ENCODE assay signal across 11 cellular contexts in genomic region chr4:8171941-8172924, GRCh38. TPM values are rescaled to one million over a fixed set of nuclear protein-coding genes. Genes with fewer than 3 reads are reported as not detected.
DNase-seq lines count a peak whose midpoint lies in the region; ATAC-seq and TF ChIP-seq lines count a peak whose summit lies in the region.
"Had no signal": no experiment of that assay in that cellular context is flagged by ENCODE, and none has a peak within 500 bp of the region (broad histone marks: within the 10 kb centered on the region; RNA-seq: fewer than 3 reads in every experiment).

No MANE protein-coding gene starts in this region.

- H3K4me3 Mint-ChIP-seq in naive thymus-derived CD4-positive, alpha-beta T cell = no peak overlapping the region

- no peak overlapping the region for H3K27ac ChIP-seq in OCI-LY3 (ENCODE audit: low read length)
- no peak overlapping the region for H3K27ac ChIP-seq in brain microvascular endothelial cell
- no peak overlapping the region for H3K27ac ChIP-seq in effector memory CD4-positive, alpha-beta T cell (ENCODE audit: insufficient read depth, low read length, poor library complexity, severe bottlenecking)
- H3K27ac ChIP-seq in right atrium auricular region = no peak overlapping the region
- no peak overlapping the region for H3K27ac ChIP-seq in naive thymus-derived CD4-positive, alpha-beta T cell (ENCODE audit: low read depth, low read length)
- H3K27ac ChIP-seq: KMS-11, SJCRH30 had no signal

- no peaks in the 10 kb centered on the region for H4K20me1 ChIP-seq in OCI-LY3 (ENCODE audit: insufficient read depth, low read length)

- no peaks in the 10 kb centered on the region for H3K36me3 ChIP-seq in OCI-LY3 (replicated peaks; ENCODE audit: low read depth, low read length)
- H3K36me3 ChIP-seq in brain microvascular endothelial cell (replicated peaks) = no peaks in the 10 kb centered on the region
- no peaks in the 10 kb centered on the region for H3K36me3 ChIP-seq in effector memory CD4-positive, alpha-beta T cell (ENCODE audit: control insufficient read depth, insufficient read depth, low read length)
- H3K36me3 ChIP-seq in right atrium auricular region = no peaks in the 10 kb centered on the region
- H3K36me3 ChIP-seq in naive thymus-derived CD4-positive, alpha-beta T cell (ENCODE audit: control insufficient read depth in 2 of 3, insufficient read depth in 3 of 3, low read length in 3 of 3) = no peaks in the 10 kb centered on the region
- H3K36me3 ChIP-seq: SJCRH30 had no signal

- H3K4me1 Mint-ChIP-seq in naive thymus-derived CD4-positive, alpha-beta T cell = peaks cover 0 to 11% (median 0%) of the 10 kb centered on the region in 7 donors

- CTCF ChIA-PET in naive thymus-derived CD4-positive, alpha-beta T cell (lab: Charles Lee) = no interaction called here

- no peaks in the 10 kb centered on the region for H3K36me3 Mint-ChIP-seq in naive thymus-derived CD4-positive, alpha-beta T cell
- H3K36me3 Mint-ChIP-seq: activated naive CD4-positive, alpha-beta T cell treated with anti-CD3 and anti-CD28 coated beads, Interleukin-2, amount 50 U/mL, for 72 hours had no signal

- peak overlapping the region; percentile 75 for H3K4me3 ChIP-seq in OCI-LY3 (ENCODE audit: low read length)
- no peak overlapping the region for H3K4me3 ChIP-seq in brain microvascular endothelial cell (ENCODE audit: low read depth, low read length)
- no peak overlapping the region for H3K4me3 ChIP-seq in effector memory CD4-positive, alpha-beta T cell (ENCODE audit: insufficient read depth, low read depth, low read length, poor library complexity, severe bottlenecking)
- H3K4me3 ChIP-seq in right atrium auricular region = no peak overlapping the region
- no peak overlapping the region for H3K4me3 ChIP-seq in naive thymus-derived CD4-positive, alpha-beta T cell (ENCODE audit: low read length)
- H3K4me3 ChIP-seq: SJCRH30 had no signal

- ATAC-seq in GM18873 (IDR thresholded peaks at IDR 0.05; ENCODE audit: low FRiP score, unreplicated experiment) = peak; percentile 49
- peak; percentile 75 for ATAC-seq in GM21825 (IDR thresholded peaks at IDR 0.05; ENCODE audit: unreplicated experiment)
- ATAC-seq in naive thymus-derived CD4-positive, alpha-beta T cell = no peak

- H3K79me2 ChIP-seq in OCI-LY3 (ENCODE audit: low read length) = no peaks in the 10 kb centered on the region

- intact Hi-C loops in naive thymus-derived CD4-positive, alpha-beta T cell (cut with micrococcal nuclease) = no loop called here

- peaks cover 0 to 8% (median 0%) of the 10 kb centered on the region in 5 donors for H3K27me3 Mint-ChIP-seq in naive thymus-derived CD4-positive, alpha-beta T cell

- TF ChIP-seq CTCF in OCI-LY3 (IDR thresholded peaks at IDR 0.05; ENCODE audit: low read depth, low read length) (no peak), brain microvascular endothelial cell (IDR thresholded peaks at IDR 0.05; ENCODE audit: low read depth, low read length, missing control alignments) (no peak), right atrium auricular region (IDR thresholded peaks at IDR 0.05) (no peak)

- H3K9me3 Mint-ChIP-seq in naive thymus-derived CD4-positive, alpha-beta T cell = peaks cover 0 to 22% (median 8%) of the 10 kb centered on the region in 11 donors

- DNase-seq in stimulated activated CD4-positive, alpha-beta T cell treated with anti-CD3 and anti-CD28 coated beads, Interleukin-1b, Interleukin-23, amount 100 ng/mL, for 48 hours = peak; percentile 54
- DNase-seq in brain microvascular endothelial cell (no peak), right atrium auricular region (ENCODE audit: low spot score) (no peak)
- no peak for DNase-seq in effector memory CD4-positive, alpha-beta T cell
- DNase-seq in naive thymus-derived CD4-positive, alpha-beta T cell = no peak
- DNase-seq: SJCRH30 had no signal

- no peak overlapping the region for H3K27ac Mint-ChIP-seq in naive thymus-derived CD4-positive, alpha-beta T cell
- H3K27ac Mint-ChIP-seq: activated naive CD4-positive, alpha-beta T cell treated with anti-CD3 and anti-CD28 coated beads, Interleukin-2, amount 50 U/mL, for 72 hours had no signal

- H3K9me3 ChIP-seq in OCI-LY3 (ENCODE audit: insufficient read depth, low read length) = peaks cover 8% of the 10 kb centered on the region
- peaks cover 8% of the 10 kb centered on the region for H3K9me3 ChIP-seq in effector memory CD4-positive, alpha-beta T cell (ENCODE audit: control insufficient read depth, low read length)
- peaks cover 4 to 14% of the 10 kb centered on the region in 2 donors for H3K9me3 ChIP-seq in right atrium auricular region
- peaks cover 0 to 8% (median 0%) of the 10 kb centered on the region in 3 experiments for H3K9me3 ChIP-seq in naive thymus-derived CD4-positive, alpha-beta T cell (ENCODE audit: control insufficient read depth in 2 of 3, low read length in 3 of 3)
- H3K9me3 ChIP-seq: SJCRH30 had no signal

- in situ Hi-C loops in brain microvascular endothelial cell (cut with HindIII; ENCODE audit: low pct_ligation_motif_present, low sequenced_read_pairs) = no loop called here

- H3K4me1 ChIP-seq in OCI-LY3 (ENCODE audit: low read length) (peaks cover 18% of the 10 kb centered on the region), right atrium auricular region (peaks cover 0 to 6% of the 10 kb centered on the region in 2 donors)
- no peaks in the 10 kb centered on the region for H3K4me1 ChIP-seq in effector memory CD4-positive, alpha-beta T cell (ENCODE audit: control insufficient read depth, insufficient read depth, low read length, poor library complexity, severe bottlenecking)
- H3K4me1 ChIP-seq in naive thymus-derived CD4-positive, alpha-beta T cell (ENCODE audit: control insufficient read depth in 2 of 2, insufficient read depth in 2 of 2, low read length in 2 of 2) = no peaks in the 10 kb centered on the region
- H3K4me1 ChIP-seq: SJCRH30 had no signal

- H3K27me3 ChIP-seq in OCI-LY3 (ENCODE audit: low read depth, low read length) (peaks cover 24% of the 10 kb centered on the region), brain microvascular endothelial cell (replicated peaks) (peaks cover 11% of the 10 kb centered on the region), right atrium auricular region (no peaks in the 10 kb centered on the region)
- no peaks in the 10 kb centered on the region for H3K27me3 ChIP-seq in effector memory CD4-positive, alpha-beta T cell (replicated peaks; ENCODE audit: control insufficient read depth, insufficient read depth, low read length, poor library complexity, severe bottlenecking)
- no peaks in the 10 kb centered on the region for H3K27me3 ChIP-seq in naive thymus-derived CD4-positive, alpha-beta T cell (ENCODE audit: control insufficient read depth in 2 of 2, insufficient read depth in 2 of 2, low read length in 2 of 2)

- H3K9ac ChIP-seq in OCI-LY3 (ENCODE audit: low read length) = peak overlapping the region; percentile 31; the same call in 1 of the 2 replicates
- H3K9ac ChIP-seq: KMS-11 had no signal

- POLR2A ChIA-PET in naive thymus-derived CD4-positive, alpha-beta T cell (lab: Charles Lee) = no interaction called here

- peak overlapping the region; percentile 96 for H3K4me2 ChIP-seq in OCI-LY3 (ENCODE audit: low read length)
- H3K4me2 ChIP-seq: KMS-11 had no signal

- H2AFZ ChIP-seq in OCI-LY3 (ENCODE audit: low read depth, low read length) = no peak overlapping the region; the same call in 1 of the 2 replicates

RNA-seq across cellular contexts. Expression of gene ABLIM2, which starts 13.6 kb away (rescaled TPM):
- 10 to 100 TPM in 1 of 2 donors, 1 to 10 TPM in 1; 5.7 to 11.2 TPM for total RNA-seq in right atrium auricular region
- 1 to 10 TPM in 4 of 5 experiments, under 1 TPM in 1; 0.22 to 4.9 (median 3.1) TPM for total RNA-seq in naive thymus-derived CD4-positive, alpha-beta T cell
- 1 to 10 TPM in 1 of 2 donors, under 1 TPM in 1; 0.99 to 5.8 TPM for polyA plus RNA-seq in naive thymus-derived CD4-positive, alpha-beta T cell

RNA-seq across cellular contexts. Expression of gene SH3TC1, which starts 26.9 kb away (rescaled TPM):
- 10 to 100 TPM in 1 of 2 donors, 1 to 10 TPM in 1; 8.9 to 13.9 TPM for total RNA-seq in right atrium auricular region
- 100 to 1,000 TPM in 1 of 5 experiments, 10 to 100 TPM in 4; 33.8 to 120 (median 41.2) TPM for total RNA-seq in naive thymus-derived CD4-positive, alpha-beta T cell
- 10 to 100 TPM in 1 of 2 donors, 1 to 10 TPM in 1; 6.5 to 12.1 TPM for polyA plus RNA-seq in naive thymus-derived CD4-positive, alpha-beta T cell
